In genomic region chr1:208245185-208245705, GRCh38 we compare ENCODE assay signal across 1 cellular context.
TF ChIP-seq lines count a peak whose summit lies in the region.

No MANE protein-coding gene starts in this region.

TF ChIP-seq in K562, 482 proteins besides CTCF, POLR2A, EP300 and RAD21 (continued from another document and continues in another):
- TF ChIP-seq MBD1 (CRISPR knock-in tag; IDR thresholded peaks at IDR 0.05), result no peak
- TF ChIP-seq NBN (IDR thresholded peaks at IDR 0.05; ENCODE audit: low read depth), result no peak
- TF ChIP-seq, protein P1, sequence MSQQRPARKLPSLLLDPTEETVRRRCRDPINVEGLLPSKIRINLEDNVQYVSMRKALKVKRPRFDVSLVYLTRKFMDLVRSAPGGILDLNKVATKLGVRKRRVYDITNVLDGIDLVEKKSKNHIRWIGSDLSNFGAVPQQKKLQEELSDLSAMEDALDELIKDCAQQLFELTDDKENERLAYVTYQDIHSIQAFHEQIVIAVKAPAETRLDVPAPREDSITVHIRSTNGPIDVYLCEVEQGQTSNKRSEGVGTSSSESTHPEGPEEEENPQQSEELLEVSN (IDR thresholded peaks at IDR 0.05; ENCODE audit: borderline replicate concordance in 1 of 2, extremely low read depth in 1 of 2, insufficient read depth in 1 of 2, insufficient read length in 1 of 2, low read depth in 1 of 2, low read length in 1 of 2, poor library complexity in 1 of 2, severe bottlenecking in 1 of 2), result peak in 1 of 2 experiments; percentile 26
- TF ChIP-seq EZH2 (IDR thresholded peaks at IDR 0.05; ENCODE audit: borderline replicate concordance, low read depth, low read length), result 0 out of 2 replicates have a peak, but pooled peaks have one; percentile 54
- TF ChIP-seq ZNF830 (CRISPR knock-in tag; IDR thresholded peaks at IDR 0.05), result no peak
- no peak for TF ChIP-seq JUNB (CRISPR knock-in tag; conservative IDR thresholded peaks at IDR 0.05)
- TF ChIP-seq SREBF1 (IDR thresholded peaks at IDR 0.05; ENCODE audit: borderline replicate concordance, low read depth, low read length), result no peak
- no peak; the same call in 1 of the 2 replicates for TF ChIP-seq CREM (IDR thresholded peaks at IDR 0.05; ENCODE audit: low read depth)
- no peak for TF ChIP-seq CEBPG (CRISPR knock-in tag; IDR thresholded peaks at IDR 0.05)
- no peak for TF ChIP-seq CEBPG (tag; conservative IDR thresholded peaks at IDR 0.05 in 1 of 2, IDR thresholded peaks at IDR 0.05 in 1 of 2)
- TF ChIP-seq, protein P2, sequence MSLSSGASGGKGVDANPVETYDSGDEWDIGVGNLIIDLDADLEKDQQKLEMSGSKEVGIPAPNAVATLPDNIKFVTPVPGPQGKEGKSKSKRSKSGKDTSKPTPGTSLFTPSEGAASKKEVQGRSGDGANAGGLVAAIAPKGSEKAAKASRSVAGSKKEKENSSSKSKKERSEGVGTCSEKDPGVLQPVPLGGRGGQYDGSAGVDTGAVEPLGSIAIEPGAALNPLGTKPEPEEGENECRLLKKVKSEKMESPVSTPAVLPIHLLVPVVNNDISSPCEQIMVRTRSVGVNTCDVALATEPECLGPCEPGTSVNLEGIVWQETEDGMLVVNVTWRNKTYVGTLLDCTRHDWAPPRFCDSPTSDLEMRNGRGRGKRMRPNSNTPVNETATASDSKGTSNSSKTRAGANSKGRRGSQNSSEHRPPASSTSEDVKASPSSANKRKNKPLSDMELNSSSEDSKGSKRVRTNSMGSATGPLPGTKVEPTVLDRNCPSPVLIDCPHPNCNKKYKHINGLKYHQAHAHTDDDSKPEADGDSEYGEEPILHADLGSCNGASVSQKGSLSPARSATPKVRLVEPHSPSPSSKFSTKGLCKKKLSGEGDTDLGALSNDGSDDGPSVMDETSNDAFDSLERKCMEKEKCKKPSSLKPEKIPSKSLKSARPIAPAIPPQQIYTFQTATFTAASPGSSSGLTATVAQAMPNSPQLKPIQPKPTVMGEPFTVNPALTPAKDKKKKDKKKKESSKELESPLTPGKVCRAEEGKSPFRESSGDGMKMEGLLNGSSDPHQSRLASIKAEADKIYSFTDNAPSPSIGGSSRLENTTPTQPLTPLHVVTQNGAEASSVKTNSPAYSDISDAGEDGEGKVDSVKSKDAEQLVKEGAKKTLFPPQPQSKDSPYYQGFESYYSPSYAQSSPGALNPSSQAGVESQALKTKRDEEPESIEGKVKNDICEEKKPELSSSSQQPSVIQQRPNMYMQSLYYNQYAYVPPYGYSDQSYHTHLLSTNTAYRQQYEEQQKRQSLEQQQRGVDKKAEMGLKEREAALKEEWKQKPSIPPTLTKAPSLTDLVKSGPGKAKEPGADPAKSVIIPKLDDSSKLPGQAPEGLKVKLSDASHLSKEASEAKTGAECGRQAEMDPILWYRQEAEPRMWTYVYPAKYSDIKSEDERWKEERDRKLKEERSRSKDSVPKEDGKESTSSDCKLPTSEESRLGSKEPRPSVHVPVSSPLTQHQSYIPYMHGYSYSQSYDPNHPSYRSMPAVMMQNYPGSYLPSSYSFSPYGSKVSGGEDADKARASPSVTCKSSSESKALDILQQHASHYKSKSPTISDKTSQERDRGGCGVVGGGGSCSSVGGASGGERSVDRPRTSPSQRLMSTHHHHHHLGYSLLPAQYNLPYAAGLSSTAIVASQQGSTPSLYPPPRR (CRISPR knock-in tag; IDR thresholded peaks at IDR 0.05; ENCODE audit: borderline replicate concordance), result no peak
- TF ChIP-seq SAFB2 (IDR thresholded peaks at IDR 0.05; ENCODE audit: borderline replicate concordance, low read depth, low read length, severe bottlenecking), result no peak
- no peak for TF ChIP-seq ZNF311 (CRISPR knock-in tag; IDR thresholded peaks at IDR 0.05)
- TF ChIP-seq, protein P3, sequence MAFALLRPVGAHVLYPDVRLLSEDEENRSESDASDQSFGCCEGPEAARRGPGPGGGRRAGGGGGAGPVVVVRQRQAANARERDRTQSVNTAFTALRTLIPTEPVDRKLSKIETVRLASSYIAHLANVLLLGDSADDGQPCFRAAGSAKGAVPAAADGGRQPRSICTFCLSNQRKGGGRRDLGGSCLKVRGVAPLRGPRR (CRISPR knock-in tag; IDR thresholded peaks at IDR 0.05), result no peak
- TF ChIP-seq, protein P4, sequence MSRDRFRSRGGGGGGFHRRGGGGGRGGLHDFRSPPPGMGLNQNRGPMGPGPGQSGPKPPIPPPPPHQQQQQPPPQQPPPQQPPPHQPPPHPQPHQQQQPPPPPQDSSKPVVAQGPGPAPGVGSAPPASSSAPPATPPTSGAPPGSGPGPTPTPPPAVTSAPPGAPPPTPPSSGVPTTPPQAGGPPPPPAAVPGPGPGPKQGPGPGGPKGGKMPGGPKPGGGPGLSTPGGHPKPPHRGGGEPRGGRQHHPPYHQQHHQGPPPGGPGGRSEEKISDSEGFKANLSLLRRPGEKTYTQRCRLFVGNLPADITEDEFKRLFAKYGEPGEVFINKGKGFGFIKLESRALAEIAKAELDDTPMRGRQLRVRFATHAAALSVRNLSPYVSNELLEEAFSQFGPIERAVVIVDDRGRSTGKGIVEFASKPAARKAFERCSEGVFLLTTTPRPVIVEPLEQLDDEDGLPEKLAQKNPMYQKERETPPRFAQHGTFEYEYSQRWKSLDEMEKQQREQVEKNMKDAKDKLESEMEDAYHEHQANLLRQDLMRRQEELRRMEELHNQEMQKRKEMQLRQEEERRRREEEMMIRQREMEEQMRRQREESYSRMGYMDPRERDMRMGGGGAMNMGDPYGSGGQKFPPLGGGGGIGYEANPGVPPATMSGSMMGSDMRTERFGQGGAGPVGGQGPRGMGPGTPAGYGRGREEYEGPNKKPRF (IDR thresholded peaks at IDR 0.05; ENCODE audit: low read depth, low read length), result no peak
- no peak for TF ChIP-seq YBX1 (IDR thresholded peaks at IDR 0.05)
- no peak for TF ChIP-seq HNRNPL (IDR thresholded peaks at IDR 0.05; ENCODE audit: low read depth, low read length)
- no peak for TF ChIP-seq THAP7 (CRISPR knock-in tag; IDR thresholded peaks at IDR 0.05)
- TF ChIP-seq XRCC5 (IDR thresholded peaks at IDR 0.05; ENCODE audit: low read depth, low read length), result peak; percentile 67
- 0 out of 2 replicates have a peak, but pooled peaks have one; percentile 36 for TF ChIP-seq ELF1 (tag; IDR thresholded peaks at IDR 0.05)
- no peak for TF ChIP-seq MCM7 (IDR thresholded peaks at IDR 0.05)
- TF ChIP-seq PTBP1 (IDR thresholded peaks at IDR 0.05; ENCODE audit: low read depth, low read length), result no peak
- peak; percentile 68 for TF ChIP-seq HNRNPLL (IDR thresholded peaks at IDR 0.05; ENCODE audit: low read depth, low read length, poor library complexity, severe bottlenecking)
- no peak for TF ChIP-seq SP1 (CRISPR knock-in tag; IDR thresholded peaks at IDR 0.05)
- 0 out of 2 replicates have a peak, but pooled peaks have one; percentile 69 for TF ChIP-seq OTX1 (CRISPR knock-in tag; IDR thresholded peaks at IDR 0.05)
- TF ChIP-seq ZNF766 (CRISPR knock-in tag; conservative IDR thresholded peaks at IDR 0.05), result no peak
- 0 out of 2 replicates have a peak, but pooled peaks have one; percentile 20 for TF ChIP-seq CHD2 (IDR thresholded peaks at IDR 0.05; ENCODE audit: low read depth, low read length)
- TF ChIP-seq DDX20 (tag; IDR thresholded peaks at IDR 0.05; ENCODE audit: low read depth), result no peak
- TF ChIP-seq KLF6 (CRISPR knock-in tag; IDR thresholded peaks at IDR 0.05; ENCODE audit: borderline replicate concordance), result no peak
- TF ChIP-seq PCBP1 (IDR thresholded peaks at IDR 0.05; ENCODE audit: low read depth, low read length, poor library complexity, severe bottlenecking), result no peak
- no peak for TF ChIP-seq CHD4 (IDR thresholded peaks at IDR 0.05; ENCODE audit: insufficient read depth, insufficient replicate concordance, low read depth, low read length, poor library complexity, severe bottlenecking)
- TF ChIP-seq, protein P5, sequence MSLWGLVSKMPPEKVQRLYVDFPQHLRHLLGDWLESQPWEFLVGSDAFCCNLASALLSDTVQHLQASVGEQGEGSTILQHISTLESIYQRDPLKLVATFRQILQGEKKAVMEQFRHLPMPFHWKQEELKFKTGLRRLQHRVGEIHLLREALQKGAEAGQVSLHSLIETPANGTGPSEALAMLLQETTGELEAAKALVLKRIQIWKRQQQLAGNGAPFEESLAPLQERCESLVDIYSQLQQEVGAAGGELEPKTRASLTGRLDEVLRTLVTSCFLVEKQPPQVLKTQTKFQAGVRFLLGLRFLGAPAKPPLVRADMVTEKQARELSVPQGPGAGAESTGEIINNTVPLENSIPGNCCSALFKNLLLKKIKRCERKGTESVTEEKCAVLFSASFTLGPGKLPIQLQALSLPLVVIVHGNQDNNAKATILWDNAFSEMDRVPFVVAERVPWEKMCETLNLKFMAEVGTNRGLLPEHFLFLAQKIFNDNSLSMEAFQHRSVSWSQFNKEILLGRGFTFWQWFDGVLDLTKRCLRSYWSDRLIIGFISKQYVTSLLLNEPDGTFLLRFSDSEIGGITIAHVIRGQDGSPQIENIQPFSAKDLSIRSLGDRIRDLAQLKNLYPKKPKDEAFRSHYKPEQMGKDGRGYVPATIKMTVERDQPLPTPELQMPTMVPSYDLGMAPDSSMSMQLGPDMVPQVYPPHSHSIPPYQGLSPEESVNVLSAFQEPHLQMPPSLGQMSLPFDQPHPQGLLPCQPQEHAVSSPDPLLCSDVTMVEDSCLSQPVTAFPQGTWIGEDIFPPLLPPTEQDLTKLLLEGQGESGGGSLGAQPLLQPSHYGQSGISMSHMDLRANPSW (CRISPR knock-in tag; IDR thresholded peaks at IDR 0.05), result no peak
- TF ChIP-seq KAT2B (IDR thresholded peaks at IDR 0.05; ENCODE audit: low read depth, low read length), result no peak
- TF ChIP-seq SMC3 (conservative IDR thresholded peaks at IDR 0.05; ENCODE audit: insufficient read depth, low read depth, low read length), result peak; percentile 95
- TF ChIP-seq ZNF583 (CRISPR knock-in tag; IDR thresholded peaks at IDR 0.05), result no peak
- TF ChIP-seq, protein P6, sequence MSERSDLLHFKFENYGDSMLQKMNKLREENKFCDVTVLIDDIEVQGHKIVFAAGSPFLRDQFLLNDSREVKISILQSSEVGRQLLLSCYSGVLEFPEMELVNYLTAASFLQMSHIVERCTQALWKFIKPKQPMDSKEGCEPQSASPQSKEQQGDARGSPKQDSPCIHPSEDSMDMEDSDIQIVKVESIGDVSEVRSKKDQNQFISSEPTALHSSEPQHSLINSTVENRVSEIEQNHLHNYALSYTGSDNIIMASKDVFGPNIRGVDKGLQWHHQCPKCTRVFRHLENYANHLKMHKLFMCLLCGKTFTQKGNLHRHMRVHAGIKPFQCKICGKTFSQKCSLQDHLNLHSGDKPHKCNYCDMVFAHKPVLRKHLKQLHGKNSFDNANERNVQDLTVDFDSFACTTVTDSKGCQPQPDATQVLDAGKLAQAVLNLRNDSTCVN (CRISPR knock-in tag; IDR thresholded peaks at IDR 0.05), result 0 out of 2 replicates have a peak, but pooled peaks have one; percentile 58
- TF ChIP-seq ZC3H8 (IDR thresholded peaks at IDR 0.05), result no peak
- no peak for TF ChIP-seq MEF2D (tag; conservative IDR thresholded peaks at IDR 0.05; ENCODE audit: low read depth)
- no peak for TF ChIP-seq ZBTB8A (IDR thresholded peaks at IDR 0.05; ENCODE audit: partially characterized antibody)
- peak; percentile 41; the same call in 1 of the 2 replicates for TF ChIP-seq CC2D1A (IDR thresholded peaks at IDR 0.05)
- no peak for TF ChIP-seq RHOXF2B (CRISPR knock-in tag; conservative IDR thresholded peaks at IDR 0.05)
- no peak for TF ChIP-seq HCFC1 (IDR thresholded peaks at IDR 0.05; ENCODE audit: low read depth, low read length)
- no peak for TF ChIP-seq ZNF3 (CRISPR knock-in tag; IDR thresholded peaks at IDR 0.05)
- TF ChIP-seq POU5F1 (IDR thresholded peaks at IDR 0.05; ENCODE audit: borderline replicate concordance, low read depth, low read length, partially characterized antibody), result no peak
- no peak for TF ChIP-seq HMG20B (CRISPR knock-in tag; IDR thresholded peaks at IDR 0.05)
- TF ChIP-seq NR2F6 (CRISPR knock-in tag; IDR thresholded peaks at IDR 0.05), result no peak
- TF ChIP-seq BCOR (IDR thresholded peaks at IDR 0.05), result 0 out of 2 replicates have a peak, but pooled peaks have one; percentile 47
- TF ChIP-seq, protein P7, sequence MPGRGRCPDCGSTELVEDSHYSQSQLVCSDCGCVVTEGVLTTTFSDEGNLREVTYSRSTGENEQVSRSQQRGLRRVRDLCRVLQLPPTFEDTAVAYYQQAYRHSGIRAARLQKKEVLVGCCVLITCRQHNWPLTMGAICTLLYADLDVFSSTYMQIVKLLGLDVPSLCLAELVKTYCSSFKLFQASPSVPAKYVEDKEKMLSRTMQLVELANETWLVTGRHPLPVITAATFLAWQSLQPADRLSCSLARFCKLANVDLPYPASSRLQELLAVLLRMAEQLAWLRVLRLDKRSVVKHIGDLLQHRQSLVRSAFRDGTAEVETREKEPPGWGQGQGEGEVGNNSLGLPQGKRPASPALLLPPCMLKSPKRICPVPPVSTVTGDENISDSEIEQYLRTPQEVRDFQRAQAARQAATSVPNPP (IDR thresholded peaks at IDR 0.05; ENCODE audit: borderline replicate concordance, insufficient read depth, insufficient read length), result no peak
- TF ChIP-seq, protein P8, sequence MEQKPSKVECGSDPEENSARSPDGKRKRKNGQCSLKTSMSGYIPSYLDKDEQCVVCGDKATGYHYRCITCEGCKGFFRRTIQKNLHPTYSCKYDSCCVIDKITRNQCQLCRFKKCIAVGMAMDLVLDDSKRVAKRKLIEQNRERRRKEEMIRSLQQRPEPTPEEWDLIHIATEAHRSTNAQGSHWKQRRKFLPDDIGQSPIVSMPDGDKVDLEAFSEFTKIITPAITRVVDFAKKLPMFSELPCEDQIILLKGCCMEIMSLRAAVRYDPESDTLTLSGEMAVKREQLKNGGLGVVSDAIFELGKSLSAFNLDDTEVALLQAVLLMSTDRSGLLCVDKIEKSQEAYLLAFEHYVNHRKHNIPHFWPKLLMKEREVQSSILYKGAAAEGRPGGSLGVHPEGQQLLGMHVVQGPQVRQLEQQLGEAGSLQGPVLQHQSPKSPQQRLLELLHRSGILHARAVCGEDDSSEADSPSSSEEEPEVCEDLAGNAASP (IDR thresholded peaks at IDR 0.05), result no peak
- no peak for TF ChIP-seq HOXB6 (CRISPR knock-in tag; IDR thresholded peaks at IDR 0.05; ENCODE audit: borderline replicate concordance)
- TF ChIP-seq ZNF134 (CRISPR knock-in tag; conservative IDR thresholded peaks at IDR 0.05), result no peak
- no peak for TF ChIP-seq SRSF7 (optimal IDR thresholded peaks at IDR 0.05; ENCODE audit: low read depth, low read length)
